Comparison of ENCODE assay signal across 1 cellular context in the genomic region with DNA sequence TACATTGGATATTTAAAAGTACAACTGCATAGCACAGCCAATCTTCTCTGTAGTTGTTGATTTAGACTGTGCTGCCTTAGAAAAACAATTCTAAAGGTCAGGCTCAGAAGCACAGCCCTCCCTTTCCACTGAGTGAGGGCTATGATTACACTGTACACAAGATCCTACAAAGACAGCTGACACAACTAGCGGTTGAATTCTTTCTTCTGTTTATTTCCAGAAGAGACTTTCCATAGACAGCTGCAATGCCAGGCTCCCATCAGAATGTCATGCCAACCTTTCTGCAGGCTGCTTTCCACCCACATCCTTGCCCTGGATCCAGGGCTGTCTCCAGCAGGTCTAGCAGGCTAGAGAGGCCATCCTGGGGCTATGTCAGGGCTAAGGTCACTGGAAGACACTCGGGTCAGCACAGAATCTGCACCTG.
TF ChIP-seq lines count a peak whose summit lies in the region.

No MANE protein-coding gene starts in this region.

TF ChIP-seq in GM23338, 12 proteins besides CTCF, POLR2A, EP300 and RAD21 (continued from another document):
- TF ChIP-seq ZNF462 (CRISPR knock-in tag; IDR thresholded peaks at IDR 0.05) (no peak), ZNF331 (CRISPR knock-in tag; IDR thresholded peaks at IDR 0.05; ENCODE audit: low read depth) (no peak)
TF ChIP-seq in GM23338: peak in this region for 0.
